Comparison of ENCODE assay signal across 8 cellular contexts in genomic region chr9:89179535-89179919, GRCh38.
A peak's percentile ranks its signal among the peaks of the same experiment; 100 is the strongest.
DNase-seq lines count a peak whose midpoint lies in the region; ATAC-seq and TF ChIP-seq lines count a peak whose summit lies in the region.

No MANE protein-coding gene starts in this region.

- H3K4me3 Mint-ChIP-seq in central memory CD8-positive, alpha-beta T cell = peak overlapping the region; percentile 50
- H3K4me3 Mint-ChIP-seq in memory B cell = peak overlapping the region; percentile 69

- H3K9ac ChIP-seq in HUES6 (ENCODE audit: low read length) = peak overlapping the region; percentile 67

- no peaks in the 10 kb centered on the region for H3K9me3 ChIP-seq in HUES6 (ENCODE audit: control insufficient read depth, insufficient read depth, low read depth, low read length)

- no peaks in the 10 kb centered on the region for H3K9me3 Mint-ChIP-seq in central memory CD8-positive, alpha-beta T cell
- H3K9me3 Mint-ChIP-seq in memory B cell = no peaks in the 10 kb centered on the region

- H3K27ac Mint-ChIP-seq in central memory CD8-positive, alpha-beta T cell (ENCODE audit: low read depth) = no peak overlapping the region
- no peak overlapping the region for H3K27ac Mint-ChIP-seq in memory B cell

- no peak for TF ChIP-seq CTCF in AG04449 (IDR thresholded peaks at IDR 0.05; ENCODE audit: insufficient read depth, low read length, missing control alignments)

- peaks cover 14% of the 10 kb centered on the region for H3K4me1 Mint-ChIP-seq in central memory CD8-positive, alpha-beta T cell
- H3K4me1 Mint-ChIP-seq in memory B cell = peaks cover 9% of the 10 kb centered on the region

- peak overlapping the region; percentile 54; the same call in 1 of the 2 replicates for H3K27ac ChIP-seq in HUES6 (ENCODE audit: low read depth, low read length)

- peaks cover 2% of the 10 kb centered on the region for H3K36me3 Mint-ChIP-seq in central memory CD8-positive, alpha-beta T cell (ENCODE audit: insufficient read depth)
- H3K36me3 Mint-ChIP-seq in memory B cell = peaks cover 2% of the 10 kb centered on the region

- peaks cover 21% of the 10 kb centered on the region for H3K4me1 ChIP-seq in HUES6 (ENCODE audit: control insufficient read depth, insufficient read depth, low read length)

- H3K27me3 ChIP-seq in HUES6 (ENCODE audit: control insufficient read depth, insufficient read depth, low read length) = peaks cover 34% of the 10 kb centered on the region

- H3K4me3 ChIP-seq in AG04449 (ENCODE audit: low read depth, low read length) = peak overlapping the region; percentile 53
- peak overlapping the region; percentile 58 for H3K4me3 ChIP-seq in HUES6 (ENCODE audit: low read depth, low read length)

- peak; percentile 2 for DNase-seq in AG04449 (ENCODE audit: low read depth, low spot score)
- no peak for DNase-seq in central memory CD8-positive, alpha-beta T cell (ENCODE audit: low spot score in 2 of 2)
- DNase-seq in memory B cell (ENCODE audit: low spot score in 2 of 2) = no peak
- no peak for DNase-seq in epidermal melanocyte (ENCODE audit: insufficient read length, low spot score)
- no peak for DNase-seq in inferior parietal cortex (ENCODE audit: extremely low spot score)

- H3K27me3 Mint-ChIP-seq in central memory CD8-positive, alpha-beta T cell = peaks cover 77% of the 10 kb centered on the region
- H3K27me3 Mint-ChIP-seq in memory B cell = peaks cover 16% of the 10 kb centered on the region

- CTCF ChIA-PET in AG04449 (lab: Yijun Ruan, JAX) = interaction anchor here (1.4 kb wide), 1 partner anchor 99 kb away, joined by 6 read pairs; no protein-coding TSS in a partner anchor

- POLR2A ChIA-PET in AG04449 (lab: Yijun Ruan, JAX) = no interaction called here

- no peaks in the 10 kb centered on the region for H3K36me3 ChIP-seq in HUES6 (ENCODE audit: control insufficient read depth, insufficient read depth, low read length)

- no peak for ATAC-seq in central memory CD8-positive, alpha-beta T cell (replicated peaks; ENCODE audit: extremely low read depth, poor library complexity, severe bottlenecking)
- no peak for ATAC-seq in memory B cell (ENCODE audit: low read depth)
- ATAC-seq in GM19455 (IDR thresholded peaks at IDR 0.05; ENCODE audit: unreplicated experiment) = no peak
- ATAC-seq in HG03457 (IDR thresholded peaks at IDR 0.05; ENCODE audit: unreplicated experiment) = no peak
